ENCODE assay signal across 21 cellular contexts in genomic region chr17:8726477-8726876, GRCh38. TPM values are rescaled to one million over a fixed set of nuclear protein-coding genes. Genes with fewer than 3 reads are reported as not detected.
"Had no signal": no experiment of that assay in that cellular context is flagged by ENCODE, and none has a peak within 500 bp of the region (broad histone marks: within the 10 kb centered on the region; RNA-seq: fewer than 3 reads in every experiment).

No MANE protein-coding gene starts in this region.

- H3K4me3 ChIP-seq: adrenal gland, heart right ventricle had no signal

- DNase-seq: activated CD4-positive, alpha-beta T cell treated with anti-CD3 and anti-CD28 coated beads for 48 hours; activated naive CD4-positive, alpha-beta T cell treated with anti-CD3 and anti-CD28 coated beads, Interleukin-2, amount 50 U/mL, for 16 hours; central memory CD4-positive, alpha-beta T cell; cortex of kidney; effector CD8-positive, alpha-beta T cell; heart right ventricle; kidney; retina; SHP77 treated with DMSO at 0.1 percent for 48 hours; small intestine; T-helper 9 cell had no signal

- H3K36me3 Mint-ChIP-seq: stimulated activated effector memory CD8-positive, alpha-beta T cell treated with anti-CD3 and anti-CD28 coated beads, Interleukin-12 subunit alpha, Interleukin-12 subunit beta, amount 100 ng/mL, for 72 hours had no signal

- H3K9me3 Mint-ChIP-seq: activated T-helper 2 cell treated with anti-CD3 and anti-CD28 coated beads, Interferon-gamma antibody, Interleukin-2, Interleukin-4, amounts not matched to agents 10 μg/mL and 5 μg/mL and 100 μg/mL, durations not matched to agents 14 hours and 24 hours and 36 hours; nephron; stimulated activated effector memory CD8-positive, alpha-beta T cell treated with anti-CD3 and anti-CD28 coated beads, Interleukin-12 subunit alpha, Interleukin-12 subunit beta, amount 100 ng/mL, for 72 hours had no signal

- H3K4me3 Mint-ChIP-seq: nephron; stimulated activated effector memory CD8-positive, alpha-beta T cell treated with anti-CD3 and anti-CD28 coated beads, Interleukin-12 subunit alpha, Interleukin-12 subunit beta, amount 100 ng/mL, for 72 hours had no signal

- H3K4me1 ChIP-seq: adrenal gland had no signal

- H3K36me3 ChIP-seq: adrenal gland, heart right ventricle had no signal

- H3K4me1 Mint-ChIP-seq: stimulated activated effector memory CD8-positive, alpha-beta T cell treated with anti-CD3 and anti-CD28 coated beads, Interleukin-12 subunit alpha, Interleukin-12 subunit beta, amount 100 ng/mL, for 72 hours had no signal

- H3K27ac ChIP-seq: adrenal gland, heart right ventricle had no signal

- H3K27me3 ChIP-seq: adrenal gland, heart right ventricle had no signal

- H3K9me3 ChIP-seq: adrenal gland, heart right ventricle had no signal

- ATAC-seq: stimulated activated effector memory CD8-positive, alpha-beta T cell treated with anti-CD3 and anti-CD28 coated beads, Interleukin-12 subunit alpha, Interleukin-12 subunit beta, amount 100 ng/mL, for 72 hours had no signal

- H3K27ac Mint-ChIP-seq: activated T-helper 2 cell treated with anti-CD3 and anti-CD28 coated beads, Interferon-gamma antibody, Interleukin-2, Interleukin-4, amounts not matched to agents 10 μg/mL and 5 μg/mL and 100 μg/mL, durations not matched to agents 14 hours and 24 hours and 36 hours; stimulated activated effector memory CD8-positive, alpha-beta T cell treated with anti-CD3 and anti-CD28 coated beads, Interleukin-12 subunit alpha, Interleukin-12 subunit beta, amount 100 ng/mL, for 72 hours had no signal

RNA-seq across cellular contexts. Expression of gene CCDC42, which starts 18.2 kb away (rescaled TPM):
- total RNA-seq: adrenal gland, fibroblast of lung, kidney, liver, mononuclear cell, osteocyte, ureter had no signal
- polyA plus RNA-seq: adrenal gland, fibroblast of lung, heart right ventricle, small intestine had no signal

RNA-seq across cellular contexts. Expression of gene SPDYE4, which starts 31.9 kb away (rescaled TPM):
- total RNA-seq: activated T-helper 2 cell treated with anti-CD3 and anti-CD28 coated beads, Interferon-gamma antibody, Interleukin-2, Interleukin-4, amounts not matched to agents 10 μg/mL and 5 μg/mL and 100 μg/mL, durations not matched to agents 14 hours and 24 hours and 36 hours; adrenal gland; fibroblast of lung; frontal cortex; heart right ventricle; kidney; liver; mononuclear cell; osteocyte; ureter had no signal
- polyA plus RNA-seq: adrenal gland, fibroblast of lung, heart right ventricle, liver, small intestine had no signal
